In genomic region chr17:57629886-57630285, GRCh38 we compare ENCODE assay signal across 26 cellular contexts.
A peak's percentile ranks its signal among the peaks of the same experiment; 100 is the strongest.
DNase-seq lines count a peak whose midpoint lies in the region; ATAC-seq and TF ChIP-seq lines count a peak whose summit lies in the region.
"Had no signal": no experiment of that assay in that cellular context is flagged by ENCODE, and none has a peak within 500 bp of the region (broad histone marks: within the 10 kb centered on the region; RNA-seq: fewer than 3 reads in every experiment).

No MANE protein-coding gene starts in this region.

- H3K27ac ChIP-seq in MM.1S (ENCODE audit: low read length): peak overlapping the region; percentile 51; the same call in 1 of the 2 replicates
- H3K27ac ChIP-seq: esophagus squamous epithelium, foreskin keratinocyte, heart right ventricle, prostate gland, right lobe of liver, transverse colon had no signal

- no peaks in the 10 kb centered on the region for H4K20me1 ChIP-seq in MM.1S (ENCODE audit: insufficient read depth, low read length)

- no peaks in the 10 kb centered on the region for H3K27me3 ChIP-seq in MM.1S (replicated peaks; ENCODE audit: insufficient read depth, low read length)
- H3K27me3 ChIP-seq: esophagus squamous epithelium, foreskin keratinocyte, heart right ventricle, right lobe of liver, transverse colon had no signal

- no peak for TF ChIP-seq CTCF in MM.1S (IDR thresholded peaks at IDR 0.05; ENCODE audit: low read length)

- H3K9me3 Mint-ChIP-seq in memory B cell: peaks cover 4% of the 10 kb centered on the region

- no peaks in the 10 kb centered on the region for H3K9me3 ChIP-seq in MM.1S (replicated peaks; ENCODE audit: insufficient read depth, low read length)
- H3K9me3 ChIP-seq: esophagus squamous epithelium, heart right ventricle, prostate gland, right lobe of liver, transverse colon had no signal

- ATAC-seq in GM18511 (IDR thresholded peaks at IDR 0.05; ENCODE audit: unreplicated experiment) (peak; percentile 14), memory B cell (ENCODE audit: low read depth) (no peak), HG02798 (IDR thresholded peaks at IDR 0.05; ENCODE audit: poor library complexity, unreplicated experiment) (no peak), GM18517 (IDR thresholded peaks at IDR 0.05; ENCODE audit: unreplicated experiment) (no peak)
- ATAC-seq: activated CD8-positive, alpha-beta memory T cell treated with anti-CD3 and anti-CD28 coated beads, Interleukin-2, amount 10 ng/mL, durations not matched to agents 7 days and 5 days; foreskin keratinocyte; heart right ventricle; K562; PC-3; SK-N-SH treated with all-trans-retinoic acid at 6 μM for 48 hours had no signal

- peaks cover 46% of the 10 kb centered on the region for H3K4me1 Mint-ChIP-seq in memory B cell
- H3K4me1 Mint-ChIP-seq: activated CD8-positive, alpha-beta memory T cell treated with anti-CD3 and anti-CD28 coated beads, Interleukin-2, amount 10 ng/mL, durations not matched to agents 7 days and 5 days had no signal

- no peaks in the 10 kb centered on the region for H3K27me3 Mint-ChIP-seq in memory B cell
- H3K27me3 Mint-ChIP-seq: activated CD8-positive, alpha-beta memory T cell treated with anti-CD3 and anti-CD28 coated beads, Interleukin-2, amount 10 ng/mL, durations not matched to agents 7 days and 5 days had no signal

- H3K27ac Mint-ChIP-seq in memory B cell: peak overlapping the region; percentile 53
- H3K27ac Mint-ChIP-seq: activated CD8-positive, alpha-beta memory T cell treated with anti-CD3 and anti-CD28 coated beads, Interleukin-2, amount 10 ng/mL, durations not matched to agents 7 days and 5 days had no signal

- H3K4me3 Mint-ChIP-seq in memory B cell: peak overlapping the region; percentile 18
- H3K4me3 Mint-ChIP-seq: activated CD8-positive, alpha-beta memory T cell treated with anti-CD3 and anti-CD28 coated beads, Interleukin-2, amount 10 ng/mL, durations not matched to agents 7 days and 5 days had no signal

- H3K4me1 ChIP-seq in MM.1S (ENCODE audit: low read length): peaks cover 19% of the 10 kb centered on the region
- H3K4me1 ChIP-seq: esophagus squamous epithelium, foreskin keratinocyte, prostate gland, right lobe of liver, transverse colon had no signal

- H3F3A ChIP-seq in MM.1S (ENCODE audit: insufficient read depth, low read length): no peaks in the 10 kb centered on the region; the same call in 1 of the 2 replicates

- no peak for DNase-seq in MM.1S
- DNase-seq in memory B cell (ENCODE audit: low spot score in 2 of 2): no peak
- DNase-seq in activated naive CD4-positive, alpha-beta T cell (lab: John Stamatoyannopoulos, UW): no peak
- no peak for DNase-seq in COR-L47 (lab: John Stamatoyannopoulos, UW)
- DNase-seq: activated CD4-positive, alpha-beta T cell treated with anti-CD3 and anti-CD28 coated beads, Interleukin-2, amount 50 U/mL, for 4 hours; activated CD8-positive, alpha-beta memory T cell treated with anti-CD3 and anti-CD28 coated beads, Interleukin-2, amount 10 ng/mL, durations not matched to agents 7 days and 5 days; activated naive CD4-positive, alpha-beta T cell treated with Interleukin-2 at 50 U/mL for 16 hours; activated T-cell treated with anti-CD3 and anti-CD28 coated beads, Interleukin-2, amount 50 U/mL, for 48 hours; central memory CD4-positive, alpha-beta T cell; esophagus squamous epithelium; foreskin keratinocyte; HCEC 1CT; heart right ventricle; NCI-H1105; NCI-H1930; NCI-H2171 treated with DMSO at 0.1 percent for 48 hours; PC-3; T-helper 2 cell had no signal

- no peaks in the 10 kb centered on the region for H3K79me2 ChIP-seq in MM.1S (ENCODE audit: low read length)

- no peak overlapping the region for H3K4me2 ChIP-seq in MM.1S (ENCODE audit: low read depth, low read length)

- no peak overlapping the region for H2AFZ ChIP-seq in MM.1S (ENCODE audit: low read length)

- no peak overlapping the region for H3K9ac ChIP-seq in MM.1S (ENCODE audit: low read length)

- H3K36me3 ChIP-seq in MM.1S (replicated peaks; ENCODE audit: insufficient read depth, low read length): no peaks in the 10 kb centered on the region
- H3K36me3 ChIP-seq: prostate gland, right lobe of liver, transverse colon had no signal

- H3K9me2 ChIP-seq in MM.1S (replicated peaks; ENCODE audit: insufficient read depth, low read length): no peaks in the 10 kb centered on the region

- peaks cover 26% of the 10 kb centered on the region for H3K36me3 Mint-ChIP-seq in memory B cell

- H3K4me3 ChIP-seq in MM.1S (ENCODE audit: low read length): no peak overlapping the region
- H3K4me3 ChIP-seq: esophagus squamous epithelium, heart right ventricle, K562, prostate gland, right lobe of liver, transverse colon had no signal
